Comparison of ENCODE assay signal across 8 cellular contexts in the genomic region with DNA sequence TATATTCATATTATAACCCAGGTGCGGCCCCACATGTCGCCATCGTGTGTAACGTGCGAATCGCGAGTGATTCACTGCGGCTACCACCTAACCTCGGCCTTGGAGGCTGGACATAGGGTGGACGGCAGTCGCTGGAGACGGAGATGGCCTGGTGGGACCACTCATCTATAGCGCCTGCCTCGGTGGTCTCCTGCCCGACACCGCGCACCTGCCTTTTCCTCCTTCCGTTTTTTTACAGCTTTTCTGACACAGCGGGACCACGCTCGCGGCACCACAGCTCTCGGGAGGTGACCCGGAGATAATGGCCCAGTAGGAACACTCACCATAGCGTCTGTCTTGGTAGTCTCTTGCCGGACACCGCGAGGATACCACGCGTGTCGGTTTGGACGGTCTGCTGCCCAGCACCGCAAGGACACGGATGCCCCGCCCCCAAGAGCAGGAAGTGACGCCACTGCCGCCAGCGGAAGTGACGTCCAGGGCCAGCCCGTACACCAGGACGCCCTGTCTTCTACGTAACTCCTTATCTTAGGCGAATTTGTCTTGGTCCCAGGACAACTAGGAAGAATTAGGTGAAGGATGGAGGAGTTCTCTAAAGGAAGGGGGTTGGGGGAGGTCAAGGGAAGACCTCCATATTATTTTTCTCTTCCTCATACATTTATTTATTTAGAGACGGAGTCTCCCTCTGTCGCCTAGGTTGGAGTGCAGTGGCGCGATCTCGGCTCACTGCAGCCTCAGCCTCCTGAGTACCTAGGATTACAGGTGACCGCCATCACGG. TPM values are rescaled to one million over a fixed set of nuclear protein-coding genes. Genes with fewer than 3 reads are reported as not detected.
DNase-seq lines count a peak whose midpoint lies in the region; ATAC-seq, FAIRE-seq and TF ChIP-seq lines count a peak whose summit lies in the region.

No MANE protein-coding gene starts in this region.

- WGBS in HepG2 (ENCODE audit: low lambda C conversion rate) = under 1% methylated on average over 34 of the region's 50 CpGs

- H3K27me3 ChIP-seq in DND-41 (ENCODE audit: insufficient read depth, low read length, poor library complexity) = no peaks in the 10 kb centered on the region
- H3K27me3 ChIP-seq in HepG2 (ENCODE audit: control insufficient read depth in 1 of 2, insufficient read depth in 2 of 2, low read length in 2 of 2) = no peaks in the 10 kb centered on the region; a peak in 1 of 5 replicates

- H3K27me3 Mint-ChIP-seq in dendritic cell treated with granulocyte-macrophage colony-stimulating factor and Interleukin-4, amounts not matched to agents 40 ng/mL and 50 ng/mL, for 4 days = no peaks in the 10 kb centered on the region

- intact Hi-C loops in dendritic cell treated with granulocyte-macrophage colony-stimulating factor and Interleukin-4, amounts not matched to agents 40 ng/mL and 50 ng/mL, for 4 days (cut with micrococcal nuclease) = no loop called here
- intact Hi-C loops in HepG2 (cut with micrococcal nuclease; ENCODE audit: unreplicated experiment) = no loop called here

- no TSS peak for BruUV-seq in HepG2 (replicated peaks; lab: Mats Ljungman, UMichigan)

- H3K4me3 Mint-ChIP-seq in dendritic cell treated with granulocyte-macrophage colony-stimulating factor and Interleukin-4, amounts not matched to agents 40 ng/mL and 50 ng/mL, for 4 days = peak overlapping the region; percentile 89

- H2AFZ ChIP-seq in DND-41 (ENCODE audit: low read depth, low read length) = peak overlapping the region; percentile 73
- H2AFZ ChIP-seq in HepG2 (ENCODE audit: low read length) = no peak overlapping the region

- H3K4me2 ChIP-seq in DND-41 (ENCODE audit: insufficient read depth, low read length) = peak overlapping the region; percentile 86
- H3K4me2 ChIP-seq in HepG2 (ENCODE audit: low read depth, low read length) = peak overlapping the region; percentile 79

- TF ChIP-seq CTCF in DND-41 (IDR thresholded peaks at IDR 0.05; ENCODE audit: borderline replicate concordance, extremely low read depth, low read length, poor library complexity, severe bottlenecking) (no peak), HepG2 (CRISPR knock-in tag; IDR thresholded peaks at IDR 0.05) (no peak)

- H3K79me2 ChIP-seq in DND-41 (ENCODE audit: insufficient read depth, low read length) (peaks cover 96% of the 10 kb centered on the region), HepG2 (ENCODE audit: insufficient read depth, low read length) (peaks cover 88% of the 10 kb centered on the region)

- CTCF ChIA-PET in HepG2 (lab: Yijun Ruan, JAX; ENCODE audit: low intra/inter-chr PET ratio, low total read pairs) = no interaction called here

- ATAC-seq in DND-41 (ENCODE audit: insufficient read depth, low read depth) (peak; percentile 85), HG02571 (IDR thresholded peaks at IDR 0.05; ENCODE audit: unreplicated experiment) (peak; percentile 66), HepG2 (peak; percentile 97)

- peak; percentile 74 to 94 for TF ChIP-seq POLR2A in HepG2 (IDR thresholded peaks at IDR 0.05; ENCODE audit: insufficient read depth in 1 of 2, low read depth in 2 of 2, low read length in 2 of 2)

- peaks cover 43% of the 10 kb centered on the region for H3K36me3 ChIP-seq in DND-41 (ENCODE audit: insufficient read depth, low read length)
- peaks cover 9 to 28% of the 10 kb centered on the region in 2 experiments for H3K36me3 ChIP-seq in HepG2 (replicated peaks in 1 of 2; ENCODE audit: control insufficient read depth in 1 of 2, insufficient read depth in 2 of 2, low read length in 2 of 2)

- DNase-seq in DND-41 = peak; percentile 79
- DNase-seq in NCI-H226 = peak; percentile 81
- peak; percentile 83 for DNase-seq in activated CD4-positive, alpha-beta T cell treated with anti-CD3 and anti-CD28 coated beads, Interleukin-2, amount 50 U/mL, for 1 hour
- DNase-seq in HepG2 (ENCODE audit: low spot score) = peak; percentile 80
- DNase-seq in stimulated activated CD4-positive, alpha-beta T cell treated with anti-CD3 and anti-CD28 coated beads, Interleukin-1b, Interleukin-23, amount 100 ng/mL, for 48 hours = peak; percentile 85
- no peak for DNase-seq in DMS53 (lab: John Stamatoyannopoulos, UW)

- peaks cover 57% of the 10 kb centered on the region for H3K36me3 Mint-ChIP-seq in dendritic cell treated with granulocyte-macrophage colony-stimulating factor and Interleukin-4, amounts not matched to agents 40 ng/mL and 50 ng/mL, for 4 days (ENCODE audit: low read depth)

- in situ Hi-C loops in HepG2 (cut with HindIII; ENCODE audit: extremely low pct_ligation_motif_present, low pct_unique_long_range_greater_than_20kb) = no loop called here

- H3K4me1 Mint-ChIP-seq in dendritic cell treated with granulocyte-macrophage colony-stimulating factor and Interleukin-4, amounts not matched to agents 40 ng/mL and 50 ng/mL, for 4 days (ENCODE audit: low read depth) = peaks cover 7% of the 10 kb centered on the region

- H4K20me1 ChIP-seq in DND-41 (ENCODE audit: insufficient read depth, low read length) (peaks cover 51% of the 10 kb centered on the region), HepG2 (ENCODE audit: insufficient read depth, low read length) (peaks cover 6% of the 10 kb centered on the region; the same call in 1 of the 2 replicates)

- no peaks in the 10 kb centered on the region for H3K9me3 Mint-ChIP-seq in dendritic cell treated with granulocyte-macrophage colony-stimulating factor and Interleukin-4, amounts not matched to agents 40 ng/mL and 50 ng/mL, for 4 days

- TF ChIP-seq RAD21 in HepG2 (CRISPR knock-in tag; IDR thresholded peaks at IDR 0.05) = no peak

- peaks cover 41% of the 10 kb centered on the region for H3K4me1 ChIP-seq in DND-41 (ENCODE audit: insufficient read depth, low read length)
- H3K4me1 ChIP-seq in HepG2 (ENCODE audit: insufficient read depth, low read length) = peaks cover 52% of the 10 kb centered on the region

- H3K27ac ChIP-seq in DND-41 (ENCODE audit: low read length) = peak overlapping the region; percentile 72
- peak overlapping the region; percentile 59 for H3K27ac ChIP-seq in HepG2 (ENCODE audit: extremely low read length, insufficient read depth, low read length)

- H3K9ac ChIP-seq in DND-41 (ENCODE audit: low read depth, low read length) (peak overlapping the region; percentile 65), HepG2 (ENCODE audit: insufficient read depth, low read depth, low read length) (peak overlapping the region; percentile 93)

- peak overlapping the region; percentile 84 for H3K27ac Mint-ChIP-seq in dendritic cell treated with granulocyte-macrophage colony-stimulating factor and Interleukin-4, amounts not matched to agents 40 ng/mL and 50 ng/mL, for 4 days

- H3K9me3 ChIP-seq in DND-41 (ENCODE audit: insufficient read depth, low read length, severe bottlenecking) (no peaks in the 10 kb centered on the region), HepG2 (ENCODE audit: low read length) (no peaks in the 10 kb centered on the region)

- H3K4me3 ChIP-seq in DND-41 (ENCODE audit: low read depth in 1 of 2, low read length in 2 of 2) (peak overlapping the region; percentile 68 to 82; a peak in 3 of 4 replicates), HepG2 (replicated peaks in 1 of 3; ENCODE audit: insufficient read depth in 1 of 3, low read depth in 2 of 3, low read length in 3 of 3) (peak overlapping the region; percentile 87 to 99 (median 94))

- POLR2A ChIA-PET in HepG2 (lab: Yijun Ruan, JAX) = interaction anchor here (3.0 kb wide), 1 partner anchor 15 kb away, joined by 10 read pairs; no protein-coding TSS in a partner anchor

- FAIRE-seq in HepG2 (lab: Jason Lieb, UNC) = peak; percentile 74

- no peak for TF ChIP-seq EP300 in HepG2 (IDR thresholded peaks at IDR 0.05; ENCODE audit: low read depth in 2 of 2, low read length in 2 of 2)
- TF ChIP-seq EP300 in HepG2 (CRISPR knock-in tag; IDR thresholded peaks at IDR 0.05; ENCODE audit: borderline replicate concordance) = no peak

RNA-seq across cellular contexts. Expression of gene SNU13, which starts 6.4 kb away (rescaled TPM):
- total RNA-seq in HepG2 (2016; rRNA removed; fragmentation: Illumina TruSeq; extraction: Trizol) = 203 and 276 TPM in 2 replicates
- 81.0 and 91.5 TPM in 2 replicates for total RNA-seq in HepG2 (2016; cell fraction: cytosol; rRNA removed; fragmentation: Illumina TruSeq; extraction: Trizol; ENCODE audit: low read depth)
- total RNA-seq in HepG2 (2016; cell fraction: insoluble cytoplasmic fraction; rRNA removed; fragmentation: Illumina TruSeq; extraction: Trizol) = 199 and 275 TPM in 2 replicates
- total RNA-seq in HepG2 (2016; cell fraction: membrane; rRNA removed; fragmentation: Illumina TruSeq; extraction: Trizol) = 122 and 129 TPM in 2 replicates
- total RNA-seq in HepG2 (2016; cell fraction: nucleus; rRNA removed; fragmentation: Illumina TruSeq; extraction: Trizol) = 62.6 and 67.0 TPM in 2 replicates
- 287 and 294 TPM in 2 replicates for polyA plus RNA-seq in HepG2 (2011; rRNA removed)
- polyA plus RNA-seq in HepG2 (2011; cell fraction: cytosol; rRNA removed) = 300 and 301 TPM in 2 replicates
- polyA plus RNA-seq in HepG2 (2011; cell fraction: nucleus; rRNA removed) = 84.3 and 96.7 TPM in 2 replicates
- polyA plus RNA-seq in HepG2 (2012) = 185 and 224 TPM in 2 replicates
- polyA plus RNA-seq in HepG2 (2016; cell fraction: cytosol; fragmentation: Illumina TruSeq; extraction: Trizol; ENCODE audit: low read depth) = 108 and 124 TPM in 2 replicates
- 406 and 429 TPM in 2 replicates for polyA plus RNA-seq in HepG2 (2016; cell fraction: insoluble cytoplasmic fraction; fragmentation: Illumina TruSeq; extraction: Trizol; ENCODE audit: low read depth)
- 153 and 154 TPM in 2 replicates for polyA plus RNA-seq in HepG2 (2016; cell fraction: membrane; fragmentation: Illumina TruSeq; extraction: Trizol; ENCODE audit: low read depth)
- 168 and 172 TPM in 2 replicates for polyA plus RNA-seq in HepG2 (2016; cell fraction: nucleus; fragmentation: Illumina TruSeq; extraction: Trizol; ENCODE audit: insufficient read depth, low read depth)
- 181 and 279 TPM in 2 replicates for polyA minus RNA-seq in HepG2 (2011; rRNA and poly(A)+ RNA removed; ENCODE audit: low replicate concordance)
- 72.6 and 78.5 TPM in 2 replicates for polyA minus RNA-seq in HepG2 (2011; cell fraction: cytosol; rRNA and poly(A)+ RNA removed)
- 35.0 and 35.4 TPM in 2 replicates for polyA minus RNA-seq in HepG2 (2011; cell fraction: nucleus; rRNA and poly(A)+ RNA removed)

RNA-seq across cellular contexts. Expression of gene MEI1, which starts 17.1 kb away (rescaled TPM):
- 0.53 and 0.75 TPM in 2 replicates for total RNA-seq in HepG2 (2016; rRNA removed; fragmentation: Illumina TruSeq; extraction: Trizol)
- total RNA-seq in HepG2 (2016; cell fraction: cytosol; rRNA removed; fragmentation: Illumina TruSeq; extraction: Trizol; ENCODE audit: low read depth) = 0.44 and 0.61 TPM in 2 replicates
- total RNA-seq in HepG2 (2016; cell fraction: insoluble cytoplasmic fraction; rRNA removed; fragmentation: Illumina TruSeq; extraction: Trizol) = 0.89 and 1.8 TPM in 2 replicates
- 0.37 and 1.00 TPM in 2 replicates for total RNA-seq in HepG2 (2016; cell fraction: membrane; rRNA removed; fragmentation: Illumina TruSeq; extraction: Trizol)
- total RNA-seq in HepG2 (2016; cell fraction: nucleus; rRNA removed; fragmentation: Illumina TruSeq; extraction: Trizol) = 1.1 and 1.6 TPM in 2 replicates
- polyA plus RNA-seq in HepG2 (2011; rRNA removed) = 1.9 and 2.7 TPM in 2 replicates
- 2.4 and 3.3 TPM in 2 replicates for polyA plus RNA-seq in HepG2 (2011; cell fraction: cytosol; rRNA removed)
- 2.4 and 4.4 TPM in 2 replicates for polyA plus RNA-seq in HepG2 (2011; cell fraction: nucleus; rRNA removed)
- 0.65 and 2.0 TPM in 2 replicates for polyA plus RNA-seq in HepG2 (2012)
- polyA plus RNA-seq in HepG2 (2016; cell fraction: cytosol; fragmentation: Illumina TruSeq; extraction: Trizol; ENCODE audit: low read depth) = 0.29 and 0.57 TPM in 2 replicates
- polyA plus RNA-seq in HepG2 (2016; cell fraction: insoluble cytoplasmic fraction; fragmentation: Illumina TruSeq; extraction: Trizol; ENCODE audit: low read depth) = 0.39 and 0.81 TPM in 2 replicates
- 0.72 and 0.74 TPM in 2 replicates for polyA plus RNA-seq in HepG2 (2016; cell fraction: membrane; fragmentation: Illumina TruSeq; extraction: Trizol; ENCODE audit: low read depth)
- 1.9 TPM in 1 of 2 replicates, not detected in the other for polyA plus RNA-seq in HepG2 (2016; cell fraction: nucleus; fragmentation: Illumina TruSeq; extraction: Trizol; ENCODE audit: insufficient read depth, low read depth)
- 0.21 and 1.5 TPM in 2 replicates for polyA minus RNA-seq in HepG2 (2011; rRNA and poly(A)+ RNA removed; ENCODE audit: low replicate concordance)
- polyA minus RNA-seq in HepG2 (2011; cell fraction: cytosol; rRNA and poly(A)+ RNA removed) = not detected in 2 replicates
- 1.3 and 2.4 TPM in 2 replicates for polyA minus RNA-seq in HepG2 (2011; cell fraction: nucleus; rRNA and poly(A)+ RNA removed)
